Comparison of ENCODE assay signal across 9 cellular contexts in the genomic region with DNA sequence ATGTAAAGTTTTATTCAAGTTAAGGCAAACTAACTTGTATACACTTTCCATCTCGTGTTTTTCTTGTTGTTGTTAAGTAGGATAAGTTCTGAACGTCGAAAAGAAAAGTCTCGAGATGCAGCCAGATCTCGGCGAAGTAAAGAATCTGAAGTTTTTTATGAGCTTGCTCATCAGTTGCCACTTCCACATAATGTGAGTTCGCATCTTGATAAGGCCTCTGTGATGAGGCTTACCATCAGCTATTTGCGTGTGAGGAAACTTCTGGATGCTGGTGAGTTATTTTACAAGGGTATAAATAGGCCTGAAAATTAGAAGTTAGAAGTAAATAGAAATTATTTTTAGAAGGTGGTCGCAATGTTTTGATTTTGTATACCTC. TPM values are rescaled to one million over a fixed set of nuclear protein-coding genes. Genes with fewer than 3 reads are reported as not detected.
DNase-seq lines count a peak whose midpoint lies in the region; ATAC-seq and TF ChIP-seq lines count a peak whose summit lies in the region.
"Had no signal": no experiment of that assay in that cellular context is flagged by ENCODE, and none has a peak within 500 bp of the region (broad histone marks: within the 10 kb centered on the region; RNA-seq: fewer than 3 reads in every experiment).

No MANE protein-coding gene starts in this region.

- peaks cover 98% of the 10 kb centered on the region for H3K79me2 ChIP-seq in ACC112 (ENCODE audit: control insufficient read depth, insufficient read depth, low read length, unreplicated experiment)
- peaks cover 100% of the 10 kb centered on the region for H3K79me2 ChIP-seq in GM23248 (ENCODE audit: insufficient read depth)

- H3K27me3 ChIP-seq in ACC112 (ENCODE audit: insufficient read depth, low read length), result no peaks in the 10 kb centered on the region
- H3K27me3 ChIP-seq in GM23248 (replicated peaks; ENCODE audit: insufficient read depth), result no peaks in the 10 kb centered on the region
- H3K27me3 ChIP-seq in effector memory CD4-positive, alpha-beta T cell (replicated peaks; ENCODE audit: control insufficient read depth, insufficient read depth, low read length, poor library complexity, severe bottlenecking), result no peaks in the 10 kb centered on the region

- H3K4me3 Mint-ChIP-seq in activated T-helper 1 cell treated with anti-CD3 and anti-CD28 coated beads, Interleukin-12 subunit alpha, Interleukin-12 subunit beta, Interleukin-2, Interleukin-4 antibody, amounts not matched to agents 30 ng/mL and 10 ng/mL and 1 ng/mL, durations not matched to agents 14 hours and 24 hours and 36 hours, result peak overlapping the region; percentile 63

- peaks cover 71% of the 10 kb centered on the region for H3K4me1 Mint-ChIP-seq in activated T-helper 1 cell treated with anti-CD3 and anti-CD28 coated beads, Interleukin-12 subunit alpha, Interleukin-12 subunit beta, Interleukin-2, Interleukin-4 antibody, amounts not matched to agents 30 ng/mL and 10 ng/mL and 1 ng/mL, durations not matched to agents 14 hours and 24 hours and 36 hours (ENCODE audit: low read depth)

- peaks cover 35% of the 10 kb centered on the region for H3K36me3 Mint-ChIP-seq in activated T-helper 1 cell treated with anti-CD3 and anti-CD28 coated beads, Interleukin-12 subunit alpha, Interleukin-12 subunit beta, Interleukin-2, Interleukin-4 antibody, amounts not matched to agents 30 ng/mL and 10 ng/mL and 1 ng/mL, durations not matched to agents 14 hours and 24 hours and 36 hours (ENCODE audit: low read depth)

- H2AFZ ChIP-seq in ACC112 (ENCODE audit: low read length, unreplicated experiment), result no peak overlapping the region
- H2AFZ ChIP-seq in GM23248, result no peak overlapping the region

- peak overlapping the region; percentile 79 for H3K4me2 ChIP-seq in GM23248 (ENCODE audit: unreplicated experiment)

- H3K9ac ChIP-seq in GM23248, result peak overlapping the region; percentile 4

- peaks cover 95% of the 10 kb centered on the region for H3F3A ChIP-seq in GM23248 (ENCODE audit: insufficient read depth)

- H3K4me3 ChIP-seq in ACC112 (ENCODE audit: low read depth, low read length), result peak overlapping the region; percentile 63
- peak overlapping the region; percentile 56 for H3K4me3 ChIP-seq in GM23248
- no peak overlapping the region for H3K4me3 ChIP-seq in effector memory CD4-positive, alpha-beta T cell (ENCODE audit: insufficient read depth, low read depth, low read length, poor library complexity, severe bottlenecking)

- in situ Hi-C loops in GM23248 (cut with MboI) (no loop called here), GM13977 (cut with MboI; ENCODE audit: low pct_unique_long_range_greater_than_20kb, low sequenced_read_pairs, unreplicated experiment) (no loop called here)

- peaks cover 73% of the 10 kb centered on the region for H3K36me3 ChIP-seq in ACC112 (ENCODE audit: insufficient read depth, low read length)
- peaks cover 51% of the 10 kb centered on the region for H3K36me3 ChIP-seq in GM23248 (ENCODE audit: low read depth)
- H3K36me3 ChIP-seq in effector memory CD4-positive, alpha-beta T cell (ENCODE audit: control insufficient read depth, insufficient read depth, low read length), result peaks cover 22% of the 10 kb centered on the region

- intact Hi-C loops in activated T-helper 1 cell treated with anti-CD3 and anti-CD28 coated beads, Interleukin-12 subunit alpha, Interleukin-12 subunit beta, Interleukin-2, Interleukin-4 antibody, amounts not matched to agents 30 ng/mL and 10 ng/mL and 1 ng/mL, durations not matched to agents 14 hours and 24 hours and 36 hours (cut with micrococcal nuclease), result no loop called here

- no peaks in the 10 kb centered on the region for H3K9me2 ChIP-seq in GM23248 (ENCODE audit: insufficient read depth)

- peaks cover 84% of the 10 kb centered on the region for H4K20me1 ChIP-seq in GM23248 (ENCODE audit: insufficient read depth)

- ATAC-seq in GM19455 (IDR thresholded peaks at IDR 0.05; ENCODE audit: unreplicated experiment), result no peak
- ATAC-seq in GM19328 (IDR thresholded peaks at IDR 0.05; ENCODE audit: unreplicated experiment), result no peak

- H3K27me3 Mint-ChIP-seq in activated T-helper 1 cell treated with anti-CD3 and anti-CD28 coated beads, Interleukin-12 subunit alpha, Interleukin-12 subunit beta, Interleukin-2, Interleukin-4 antibody, amounts not matched to agents 30 ng/mL and 10 ng/mL and 1 ng/mL, durations not matched to agents 14 hours and 24 hours and 36 hours (ENCODE audit: insufficient read depth), result no peaks in the 10 kb centered on the region

- H3K4me1 ChIP-seq in ACC112 (ENCODE audit: control insufficient read depth, insufficient read depth, low read length, unreplicated experiment) (peaks cover 92% of the 10 kb centered on the region), GM23248 (ENCODE audit: insufficient read depth) (peaks cover 95% of the 10 kb centered on the region)
- H3K4me1 ChIP-seq in effector memory CD4-positive, alpha-beta T cell (ENCODE audit: control insufficient read depth, insufficient read depth, low read length, poor library complexity, severe bottlenecking), result peaks cover 26% of the 10 kb centered on the region

- no peak for TF ChIP-seq CTCF in GM13977 (IDR thresholded peaks at IDR 0.05; ENCODE audit: extremely low read depth, insufficient read depth, missing control alignments)

- H3K27ac Mint-ChIP-seq in activated T-helper 1 cell treated with anti-CD3 and anti-CD28 coated beads, Interleukin-12 subunit alpha, Interleukin-12 subunit beta, Interleukin-2, Interleukin-4 antibody, amounts not matched to agents 30 ng/mL and 10 ng/mL and 1 ng/mL, durations not matched to agents 14 hours and 24 hours and 36 hours, result peak overlapping the region; percentile 74

- DNase-seq in GM23248, result peak; percentile 46
- DNase-seq in activated T-helper 1 cell treated with anti-CD3 and anti-CD28 coated beads, Interleukin-12 subunit alpha, Interleukin-12 subunit beta, Interleukin-2, Interleukin-4 antibody, amounts not matched to agents 30 ng/mL and 10 ng/mL and 1 ng/mL, durations not matched to agents 14 hours and 24 hours and 36 hours (ENCODE audit: low spot score), result no peak
- peak; percentile 32 for DNase-seq in medulla oblongata (ENCODE audit: extremely low spot score)
- DNase-seq in GM13977 (ENCODE audit: low spot score), result no peak
- no peak for DNase-seq in effector memory CD4-positive, alpha-beta T cell
- DNase-seq: activated effector memory CD4-positive, alpha-beta T cell treated with anti-CD3 and anti-CD28 coated beads, Interleukin-2, amount 50 U/mL, for 16 hours had no signal

- H3K9me3 Mint-ChIP-seq in activated T-helper 1 cell treated with anti-CD3 and anti-CD28 coated beads, Interleukin-12 subunit alpha, Interleukin-12 subunit beta, Interleukin-2, Interleukin-4 antibody, amounts not matched to agents 30 ng/mL and 10 ng/mL and 1 ng/mL, durations not matched to agents 14 hours and 24 hours and 36 hours, result no peaks in the 10 kb centered on the region

- 85 to 86% methylated on average over 9 of the region's 9 CpGs for WGBS in GM23248 (ENCODE audit: low coverage in 1 of 2, low lambda C conversion rate in 2 of 2, missing lambda C conversion rate in 2 of 2), 2 experiments

- H3K27ac ChIP-seq in ACC112 (ENCODE audit: low read depth, low read length), result peak overlapping the region; percentile 85
- peak overlapping the region; percentile 61 for H3K27ac ChIP-seq in GM23248
- no peak overlapping the region for H3K27ac ChIP-seq in effector memory CD4-positive, alpha-beta T cell (ENCODE audit: insufficient read depth, low read length, poor library complexity, severe bottlenecking)

- no peaks in the 10 kb centered on the region for H3K9me3 ChIP-seq in GM23248 (ENCODE audit: low read depth)
- H3K9me3 ChIP-seq in effector memory CD4-positive, alpha-beta T cell (ENCODE audit: control insufficient read depth, low read length), result no peaks in the 10 kb centered on the region

RNA-seq across cellular contexts. Expression of a gene that starts 25.0 kb away (rescaled TPM):
- total RNA-seq in GM23248 (2014; rRNA removed; shearing (Covaris generic)), result 1,114 and 1,257 TPM in 2 replicates
- polyA plus RNA-seq in GM23248 (2016; fragmentation: Nextera tagmentation; extraction: Ambion mirVana), result 863 and 907 TPM in 2 replicates
- 241 and 247 TPM in 2 replicates for total RNA-seq in activated T-helper 1 cell treated with anti-CD3 and anti-CD28 coated beads, Interleukin-12 subunit alpha, Interleukin-12 subunit beta, Interleukin-2, Interleukin-4 antibody, amounts not matched to agents 30 ng/mL and 10 ng/mL and 1 ng/mL, durations not matched to agents 14 hours and 24 hours and 36 hours

RNA-seq across cellular contexts. Expression of a gene that starts 41.9 kb away (rescaled TPM):
- total RNA-seq in GM23248 (2014; rRNA removed; shearing (Covaris generic)), result 32.1 and 35.9 TPM in 2 replicates
- 41.0 and 41.6 TPM in 2 replicates for polyA plus RNA-seq in GM23248 (2016; fragmentation: Nextera tagmentation; extraction: Ambion mirVana)
- total RNA-seq in activated T-helper 1 cell treated with anti-CD3 and anti-CD28 coated beads, Interleukin-12 subunit alpha, Interleukin-12 subunit beta, Interleukin-2, Interleukin-4 antibody, amounts not matched to agents 30 ng/mL and 10 ng/mL and 1 ng/mL, durations not matched to agents 14 hours and 24 hours and 36 hours, result 10.8 and 11.0 TPM in 2 replicates

Comparison
In these comparisons a context has a peak if more than half of its experiments do, and no peak if none do; other contexts are left out.
1. DNase-seq: peak in GM23248 (single experiment) and medulla oblongata (single experiment); none in activated T-helper 1 cell treated with anti-CD3 and anti-CD28 coated beads, Interleukin-12 subunit alpha, Interleukin-12 subunit beta, Interleukin-2, Interleukin-4 antibody, amounts not matched to agents 30 ng/mL and 10 ng/mL and 1 ng/mL, durations not matched to agents 14 hours and 24 hours and 36 hours (single experiment), GM13977 (single experiment) and effector memory CD4-positive, alpha-beta T cell (0 of 3).